ENCODE assay signal across 1 cellular context in genomic region chr12:53965251-53966069, GRCh38.
A peak's percentile ranks its signal among the peaks of the same experiment; 100 is the strongest.
TF ChIP-seq lines count a peak whose summit lies in the region.

No MANE protein-coding gene starts in this region.

TF ChIP-seq in HEK293, 187 proteins besides CTCF, POLR2A, EP300 and RAD21 (continued from another document and continues in another):
- TF ChIP-seq PRDM10 (tag by site-specific recombination; IDR thresholded peaks at IDR 0.05) (peak; percentile 83), ZNF747 (tag by site-specific recombination; IDR thresholded peaks at IDR 0.05) (no peak), ZNF335 (tag by site-specific recombination; conservative IDR thresholded peaks at IDR 0.05) (peak; percentile 86), SP3 (tag by site-specific recombination; IDR thresholded peaks at IDR 0.05) (0 out of 2 replicates have a peak, but pooled peaks have one; percentile 34), ZNF24 (tag by site-specific recombination; IDR thresholded peaks at IDR 0.05) (no peak), YY1 (tag by site-specific recombination; IDR thresholded peaks at IDR 0.05) (peak; percentile 16; the same call in 1 of the 2 replicates), ZNF626 (tag by site-specific recombination; IDR thresholded peaks at IDR 0.05) (no peak), FEZF1 (tag by site-specific recombination; IDR thresholded peaks at IDR 0.05) (0 out of 2 replicates have a peak, but pooled peaks have one; percentile 30), ZNF324 (tag by site-specific recombination; IDR thresholded peaks at IDR 0.05) (0 out of 2 replicates have a peak, but pooled peaks have one; percentile 33), ZBTB11 (tag by site-specific recombination; conservative IDR thresholded peaks at IDR 0.05; ENCODE audit: low read depth) (peak; percentile 29; the same call in 1 of the 2 replicates), ZNF248 (tag by site-specific recombination; IDR thresholded peaks at IDR 0.05) (no peak), ZNF423 (tag by site-specific recombination; IDR thresholded peaks at IDR 0.05) (no peak), ZFHX2 (tag by site-specific recombination; conservative IDR thresholded peaks at IDR 0.05) (peak; percentile 46; the same call in 1 of the 2 replicates), IKZF3 (tag by site-specific recombination; IDR thresholded peaks at IDR 0.05) (peak; percentile 36; the same call in 1 of the 2 replicates), SP2 (tag by site-specific recombination; IDR thresholded peaks at IDR 0.05) (0 out of 2 replicates have a peak, but pooled peaks have one; percentile 25), ZNF544 (tag by site-specific recombination; IDR thresholded peaks at IDR 0.05) (no peak), ZNF785 (tag by site-specific recombination; IDR thresholded peaks at IDR 0.05) (no peak), SALL2 (tag by site-specific recombination; IDR thresholded peaks at IDR 0.05; ENCODE audit: borderline replicate concordance) (peak; percentile 49; the same call in 1 of the 2 replicates), ZNF155 (tag by site-specific recombination; IDR thresholded peaks at IDR 0.05) (no peak), WT1 (tag by site-specific recombination; IDR thresholded peaks at IDR 0.05) (0 out of 2 replicates have a peak, but pooled peaks have one; percentile 11), ZNF26 (tag by site-specific recombination; IDR thresholded peaks at IDR 0.05) (no peak), ZNF580 (tag by site-specific recombination; IDR thresholded peaks at IDR 0.05) (peak; percentile 61; the same call in 1 of the 2 replicates), ZNF645 (tag by site-specific recombination; IDR thresholded peaks at IDR 0.05) (0 out of 2 replicates have a peak, but pooled peaks have one; percentile 49), ZNF341 (tag by site-specific recombination; IDR thresholded peaks at IDR 0.05; ENCODE audit: low read depth) (peak; percentile 97), ZNF629 (tag by site-specific recombination; IDR thresholded peaks at IDR 0.05) (peak; percentile 17; the same call in 1 of the 2 replicates), PRDM1 (tag by site-specific recombination; IDR thresholded peaks at IDR 0.05) (peak; percentile 93), ZNF366 (tag by site-specific recombination; conservative IDR thresholded peaks at IDR 0.05) (peak; percentile 98), ZBTB48 (tag by site-specific recombination; IDR thresholded peaks at IDR 0.05) (no peak), ZBTB8A (tag by site-specific recombination; IDR thresholded peaks at IDR 0.05) (peak; percentile 81), SCRT2 (tag by site-specific recombination; IDR thresholded peaks at IDR 0.05) (peak; percentile 73; the same call in 1 of the 2 replicates), ZNF311 (tag by site-specific recombination; IDR thresholded peaks at IDR 0.05; ENCODE audit: borderline replicate concordance) (no peak), ZNF791 (tag by site-specific recombination; IDR thresholded peaks at IDR 0.05) (no peak), KLF7 (tag by site-specific recombination; IDR thresholded peaks at IDR 0.05; ENCODE audit: borderline replicate concordance) (no peak), ZBTB17 (tag by site-specific recombination; IDR thresholded peaks at IDR 0.05) (peak; percentile 86; the same call in 1 of the 2 replicates), ZNF214 (tag by site-specific recombination; IDR thresholded peaks at IDR 0.05; ENCODE audit: borderline replicate concordance) (no peak), ZNF600 (tag by site-specific recombination; IDR thresholded peaks at IDR 0.05) (peak; percentile 56), YY2 (tag by site-specific recombination; IDR thresholded peaks at IDR 0.05) (no peak), ZFP69B (tag by site-specific recombination; IDR thresholded peaks at IDR 0.05) (0 out of 2 replicates have a peak, but pooled peaks have one; percentile 24), ZNF654 (tag by site-specific recombination; IDR thresholded peaks at IDR 0.05; ENCODE audit: low read depth) (peak; percentile 5; the same call in 1 of the 2 replicates), ZNF433 (tag by site-specific recombination; IDR thresholded peaks at IDR 0.05; ENCODE audit: low read depth) (no peak), ZNF2 (tag by site-specific recombination; IDR thresholded peaks at IDR 0.05) (peak; percentile 69), ZNF510 (tag by site-specific recombination; IDR thresholded peaks at IDR 0.05; ENCODE audit: insufficient replicate concordance) (no peak)
- TF ChIP-seq, protein P1, sequence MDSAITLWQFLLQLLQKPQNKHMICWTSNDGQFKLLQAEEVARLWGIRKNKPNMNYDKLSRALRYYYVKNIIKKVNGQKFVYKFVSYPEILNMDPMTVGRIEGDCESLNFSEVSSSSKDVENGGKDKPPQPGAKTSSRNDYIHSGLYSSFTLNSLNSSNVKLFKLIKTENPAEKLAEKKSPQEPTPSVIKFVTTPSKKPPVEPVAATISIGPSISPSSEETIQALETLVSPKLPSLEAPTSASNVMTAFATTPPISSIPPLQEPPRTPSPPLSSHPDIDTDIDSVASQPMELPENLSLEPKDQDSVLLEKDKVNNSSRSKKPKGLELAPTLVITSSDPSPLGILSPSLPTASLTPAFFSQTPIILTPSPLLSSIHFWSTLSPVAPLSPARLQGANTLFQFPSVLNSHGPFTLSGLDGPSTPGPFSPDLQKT (IDR thresholded peaks at IDR 0.05; ENCODE audit: borderline replicate concordance, low read depth, low read length): no peak
- TF ChIP-seq, protein P2, sequence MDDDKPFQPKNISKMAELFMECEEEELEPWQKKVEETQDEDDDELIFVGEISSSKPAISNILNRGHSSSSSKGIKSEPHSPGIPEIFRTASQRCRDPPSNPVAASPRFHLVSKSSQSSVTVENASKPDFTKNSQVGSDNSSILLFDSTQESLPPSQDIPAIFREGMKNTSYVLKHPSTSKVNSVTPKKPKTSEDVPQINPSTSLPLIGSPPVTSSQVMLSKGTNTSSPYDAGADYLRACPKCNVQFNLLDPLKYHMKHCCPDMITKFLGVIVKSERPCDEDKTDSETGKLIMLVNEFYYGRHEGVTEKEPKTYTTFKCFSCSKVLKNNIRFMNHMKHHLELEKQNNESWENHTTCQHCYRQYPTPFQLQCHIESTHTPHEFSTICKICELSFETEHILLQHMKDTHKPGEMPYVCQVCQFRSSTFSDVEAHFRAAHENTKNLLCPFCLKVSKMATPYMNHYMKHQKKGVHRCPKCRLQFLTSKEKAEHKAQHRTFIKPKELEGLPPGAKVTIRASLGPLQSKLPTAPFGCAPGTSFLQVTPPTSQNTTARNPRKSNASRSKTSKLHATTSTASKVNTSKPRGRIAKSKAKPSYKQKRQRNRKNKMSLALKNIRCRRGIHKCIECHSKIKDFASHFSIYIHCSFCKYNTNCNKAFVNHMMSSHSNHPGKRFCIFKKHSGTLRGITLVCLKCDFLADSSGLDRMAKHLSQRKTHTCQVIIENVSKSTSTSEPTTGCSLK (tag by site-specific recombination; IDR thresholded peaks at IDR 0.05): no peak
- TF ChIP-seq, protein P3, sequence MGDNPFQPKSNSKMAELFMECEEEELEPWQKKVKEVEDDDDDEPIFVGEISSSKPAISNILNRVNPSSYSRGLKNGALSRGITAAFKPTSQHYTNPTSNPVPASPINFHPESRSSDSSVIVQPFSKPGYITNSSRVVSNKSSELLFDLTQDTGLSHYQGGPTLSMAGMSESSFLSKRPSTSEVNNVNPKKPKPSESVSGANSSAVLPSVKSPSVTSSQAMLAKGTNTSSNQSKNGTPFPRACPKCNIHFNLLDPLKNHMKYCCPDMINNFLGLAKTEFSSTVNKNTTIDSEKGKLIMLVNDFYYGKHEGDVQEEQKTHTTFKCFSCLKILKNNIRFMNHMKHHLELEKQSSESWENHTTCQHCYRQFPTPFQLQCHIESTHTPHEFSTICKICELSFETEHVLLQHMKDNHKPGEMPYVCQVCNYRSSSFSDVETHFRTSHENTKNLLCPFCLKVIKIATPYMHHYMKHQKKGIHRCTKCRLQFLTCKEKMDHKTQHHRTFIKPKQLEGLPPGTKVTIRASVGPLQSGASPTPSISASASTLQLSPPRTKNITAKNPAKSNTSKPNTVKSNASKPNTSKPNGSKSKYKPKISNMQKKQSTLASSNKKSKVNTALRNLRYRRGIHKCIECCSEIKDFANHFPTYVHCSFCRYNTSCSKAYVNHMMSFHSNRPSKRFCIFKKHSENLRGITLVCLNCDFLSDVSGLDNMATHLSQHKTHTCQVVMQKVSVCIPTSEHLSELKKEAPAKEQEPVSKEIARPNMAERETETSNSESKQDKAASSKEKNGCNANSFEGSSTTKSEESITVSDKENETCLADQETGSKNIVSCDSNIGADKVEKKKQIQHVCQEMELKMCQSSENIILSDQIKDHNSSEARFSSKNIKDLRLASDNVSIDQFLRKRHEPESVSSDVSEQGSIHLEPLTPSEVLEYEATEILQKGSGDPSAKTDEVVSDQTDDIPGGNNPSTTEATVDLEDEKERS (tag by site-specific recombination; IDR thresholded peaks at IDR 0.05): no peak
- TF ChIP-seq, protein P4, sequence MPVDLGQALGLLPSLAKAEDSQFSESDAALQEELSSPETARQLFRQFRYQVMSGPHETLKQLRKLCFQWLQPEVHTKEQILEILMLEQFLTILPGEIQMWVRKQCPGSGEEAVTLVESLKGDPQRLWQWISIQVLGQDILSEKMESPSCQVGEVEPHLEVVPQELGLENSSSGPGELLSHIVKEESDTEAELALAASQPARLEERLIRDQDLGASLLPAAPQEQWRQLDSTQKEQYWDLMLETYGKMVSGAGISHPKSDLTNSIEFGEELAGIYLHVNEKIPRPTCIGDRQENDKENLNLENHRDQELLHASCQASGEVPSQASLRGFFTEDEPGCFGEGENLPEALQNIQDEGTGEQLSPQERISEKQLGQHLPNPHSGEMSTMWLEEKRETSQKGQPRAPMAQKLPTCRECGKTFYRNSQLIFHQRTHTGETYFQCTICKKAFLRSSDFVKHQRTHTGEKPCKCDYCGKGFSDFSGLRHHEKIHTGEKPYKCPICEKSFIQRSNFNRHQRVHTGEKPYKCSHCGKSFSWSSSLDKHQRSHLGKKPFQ (tag by site-specific recombination; IDR thresholded peaks at IDR 0.05): 0 out of 2 replicates have a peak, but pooled peaks have one; percentile 11
